Comparison of ENCODE assay signal across 9 cellular contexts in the genomic region with DNA sequence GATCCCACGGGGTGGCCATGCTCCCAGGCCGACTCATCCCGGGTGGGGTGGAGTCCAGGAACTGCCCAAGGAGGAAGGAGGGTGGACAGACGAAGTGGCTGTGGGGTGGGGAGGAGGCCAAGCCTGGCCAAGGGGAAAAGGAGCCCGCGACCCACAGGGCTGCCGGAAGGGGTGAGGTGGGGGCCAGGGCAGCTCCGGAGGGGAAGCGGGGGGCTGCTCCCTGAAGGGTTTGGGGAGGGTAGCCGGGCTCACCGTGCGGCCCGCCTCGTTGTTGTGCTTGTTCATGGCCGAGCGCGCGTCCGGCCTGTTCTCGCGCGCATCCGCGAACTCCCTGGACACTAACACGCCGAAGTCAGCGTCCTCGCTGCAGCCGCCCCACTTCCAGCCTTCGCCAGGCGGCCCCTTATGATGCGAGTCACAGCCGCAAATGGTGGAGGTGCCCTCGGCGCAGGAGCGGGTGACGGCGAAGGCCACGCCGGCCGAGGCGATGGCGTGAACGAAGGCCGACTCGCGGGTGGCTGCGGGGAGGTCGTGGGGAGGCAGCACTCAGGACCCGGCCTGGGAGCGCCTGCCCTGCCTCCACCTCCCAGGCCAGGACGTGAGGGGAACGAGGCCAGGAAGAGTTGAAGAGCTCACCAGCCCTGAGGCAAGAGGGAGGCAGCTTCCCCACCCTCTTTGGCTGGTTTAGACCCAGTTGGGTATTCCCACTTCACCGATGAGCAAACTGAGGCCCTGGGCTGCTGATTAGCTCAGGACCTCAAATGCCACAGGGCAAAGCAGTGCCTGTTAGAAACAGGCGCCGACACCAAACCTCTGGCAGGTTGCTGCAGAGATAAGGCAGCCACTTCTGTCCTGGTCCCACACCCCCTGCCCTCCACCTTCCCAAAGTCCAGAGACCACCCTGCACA. TPM values are rescaled to one million over a fixed set of nuclear protein-coding genes. Genes with fewer than 3 reads are reported as not detected.
DNase-seq lines count a peak whose midpoint lies in the region; ATAC-seq, FAIRE-seq and TF ChIP-seq lines count a peak whose summit lies in the region.
"Had no signal": no experiment of that assay in that cellular context is flagged by ENCODE, and none has a peak within 500 bp of the region (broad histone marks: within the 10 kb centered on the region; RNA-seq: fewer than 3 reads in every experiment).

No MANE protein-coding gene starts in this region.

- H3K9me1 ChIP-seq in endothelial cell of umbilical vein (replicated peaks; ENCODE audit: control insufficient read depth, extremely low read depth, insufficient read depth, low read length), result no peaks in the 10 kb centered on the region

- dilution Hi-C loops in endothelial cell of umbilical vein (cut with MboI; ENCODE audit: extremely low pct_ligation_motif_present, low sequenced_read_pairs), result no loop called here

- H3K27me3 Mint-ChIP-seq in CD4-positive, alpha-beta memory T cell, result peaks cover 17 to 25% of the 10 kb centered on the region in 2 donors
- H3K27me3 Mint-ChIP-seq in progenitor cell of endocrine pancreas, result peaks cover 6% of the 10 kb centered on the region

- no peaks in the 10 kb centered on the region for H3K9me3 ChIP-seq in CD4-positive, alpha-beta memory T cell (ENCODE audit: control insufficient read depth in 1 of 2, low read length in 2 of 2)
- H3K9me3 ChIP-seq in Karpas-422 (ENCODE audit: low read length) (no peaks in the 10 kb centered on the region), endothelial cell of umbilical vein (replicated peaks; ENCODE audit: control insufficient read depth, insufficient read depth, low read length) (no peaks in the 10 kb centered on the region)
- H3K9me3 ChIP-seq: HAP-1 had no signal

- H3K36me3 Mint-ChIP-seq in CD4-positive, alpha-beta memory T cell, result no peaks in the 10 kb centered on the region
- H3K36me3 Mint-ChIP-seq in progenitor cell of endocrine pancreas (ENCODE audit: insufficient read depth), result peaks cover 6% of the 10 kb centered on the region

- peaks cover 5 to 25% (median 13%) of the 10 kb centered on the region in 4 donors for H3K4me1 Mint-ChIP-seq in CD4-positive, alpha-beta memory T cell
- peaks cover 10% of the 10 kb centered on the region for H3K4me1 Mint-ChIP-seq in progenitor cell of endocrine pancreas (ENCODE audit: low read depth)

- H2AFZ ChIP-seq in Karpas-422 (ENCODE audit: low read length), result no peak overlapping the region
- H2AFZ ChIP-seq in endothelial cell of umbilical vein (ENCODE audit: low read depth, low read length), result peak overlapping the region; percentile 34

- CTCF ChIA-PET in CD4-positive, alpha-beta memory T cell (lab: Charles Lee; ENCODE audit: partially characterized antibody), result no interaction called here
- CTCF ChIA-PET in endothelial cell of umbilical vein (lab: Charles Lee), result no interaction called here

- BruUV-seq in endothelial cell of umbilical vein (replicated peaks; lab: Mats Ljungman, UMichigan), result no TSS peak

- H3K9me2 ChIP-seq in Karpas-422 (replicated peaks; ENCODE audit: insufficient read depth, low read length), result no peaks in the 10 kb centered on the region

- H3K36me3 ChIP-seq in CD4-positive, alpha-beta memory T cell (ENCODE audit: insufficient read depth, low read length), result no peaks in the 10 kb centered on the region
- H3K36me3 ChIP-seq in Karpas-422 (ENCODE audit: insufficient read depth, low read length) (no peaks in the 10 kb centered on the region), endothelial cell of umbilical vein (ENCODE audit: control insufficient read depth in 2 of 2, extremely low read depth in 1 of 2, insufficient read depth in 2 of 2, low read length in 2 of 2) (no peaks in the 10 kb centered on the region)
- H3K36me3 ChIP-seq: HAP-1 had no signal

- FAIRE-seq in endothelial cell of umbilical vein (lab: Jason Lieb, UNC), result no peak

- peak overlapping the region in 7 of 8 donors; percentile 33 to 74 (median 67) for H3K4me3 Mint-ChIP-seq in CD4-positive, alpha-beta memory T cell
- peak overlapping the region; percentile 56 for H3K4me3 Mint-ChIP-seq in progenitor cell of endocrine pancreas (ENCODE audit: low read depth)

- peaks cover 19% of the 10 kb centered on the region for H3K4me1 ChIP-seq in CD4-positive, alpha-beta memory T cell (ENCODE audit: insufficient read depth, low read length)
- peaks cover 27% of the 10 kb centered on the region for H3K4me1 ChIP-seq in Karpas-422 (ENCODE audit: low read length)
- peaks cover 10% of the 10 kb centered on the region for H3K4me1 ChIP-seq in endothelial cell of umbilical vein (ENCODE audit: control insufficient read depth, extremely low read depth, insufficient read depth, low read length)

- TF ChIP-seq POLR2A in endothelial cell of umbilical vein (IDR thresholded peaks at IDR 0.05; ENCODE audit: low read depth, low read length), result no peak

- DNase-seq in CD4-positive, alpha-beta memory T cell, result no peak
- DNase-seq in Karpas-422 (peak; percentile 49), endothelial cell of umbilical vein (ENCODE audit: low read depth, low spot score) (no peak), progenitor cell of endocrine pancreas (ENCODE audit: low spot score, unreplicated experiment) (no peak), kidney glomerular epithelial cell (lab: John Stamatoyannopoulos, UW) (no peak), Right ventricle myocardium inferior (ENCODE audit: missing footprints) (no peak)

- no peak overlapping the region for H3K27ac ChIP-seq in CD4-positive, alpha-beta memory T cell (ENCODE audit: low read depth, low read length)
- H3K27ac ChIP-seq in Karpas-422 (ENCODE audit: low read length) (no peak overlapping the region), endothelial cell of umbilical vein (ENCODE audit: insufficient read depth, low read depth, low read length) (no peak overlapping the region)

- H3K9me3 Mint-ChIP-seq in CD4-positive, alpha-beta memory T cell, result no peaks in the 10 kb centered on the region
- no peaks in the 10 kb centered on the region for H3K9me3 Mint-ChIP-seq in progenitor cell of endocrine pancreas (ENCODE audit: low read depth)

- ATAC-seq in HG03439 (IDR thresholded peaks at IDR 0.05; ENCODE audit: unreplicated experiment) (no peak), Right ventricle myocardium inferior (no peak), GM19455 (IDR thresholded peaks at IDR 0.05; ENCODE audit: unreplicated experiment) (no peak)

- TF ChIP-seq CTCF in endothelial cell of umbilical vein (IDR thresholded peaks at IDR 0.05; ENCODE audit: extremely low read depth in 1 of 2, insufficient read depth in 1 of 2, low read depth in 1 of 2, low read length in 2 of 2) (no peak), progenitor cell of endocrine pancreas (IDR thresholded peaks at IDR 0.05; ENCODE audit: unreplicated experiment) (no peak)

- H3K79me2 ChIP-seq in Karpas-422 (ENCODE audit: low read length), result no peaks in the 10 kb centered on the region
- H3K79me2 ChIP-seq in endothelial cell of umbilical vein (ENCODE audit: control insufficient read depth, insufficient read depth, low read length), result no peaks in the 10 kb centered on the region

- POLR2A ChIA-PET in CD4-positive, alpha-beta memory T cell (lab: Charles Lee; ENCODE audit: partially characterized antibody), result no interaction called here
- POLR2A ChIA-PET in endothelial cell of umbilical vein (lab: Charles Lee), result no interaction called here

- H3K9ac ChIP-seq in Karpas-422 (ENCODE audit: low read length) (no peak overlapping the region), endothelial cell of umbilical vein (replicated peaks; ENCODE audit: extremely low read depth, insufficient read depth, low read length) (no peak overlapping the region)

- peaks cover 21% of the 10 kb centered on the region for H3K27me3 ChIP-seq in CD4-positive, alpha-beta memory T cell (ENCODE audit: insufficient read depth, low read length)
- H3K27me3 ChIP-seq in Karpas-422 (ENCODE audit: low read length), result no peaks in the 10 kb centered on the region
- H3K27me3 ChIP-seq in endothelial cell of umbilical vein (ENCODE audit: control insufficient read depth in 2 of 2, insufficient read depth in 2 of 2, low read length in 2 of 2), result no peaks in the 10 kb centered on the region

- no peak overlapping the region for H3K4me2 ChIP-seq in Karpas-422 (ENCODE audit: low read depth, low read length, poor library complexity, severe bottlenecking)
- H3K4me2 ChIP-seq in endothelial cell of umbilical vein (ENCODE audit: insufficient read depth, low read length), result no peak overlapping the region

- H3K4me3 ChIP-seq in CD4-positive, alpha-beta memory T cell (ENCODE audit: low read length in 2 of 2), result no peak overlapping the region
- H3K4me3 ChIP-seq in Karpas-422 (ENCODE audit: low read length) (no peak overlapping the region), endothelial cell of umbilical vein (replicated peaks in 1 of 3; ENCODE audit: insufficient read depth in 1 of 3, low read depth in 1 of 3, low read length in 3 of 3) (peak overlapping the region in 1 of 3 experiments; percentile 6)

- no peak overlapping the region for H3K27ac Mint-ChIP-seq in CD4-positive, alpha-beta memory T cell
- no peak overlapping the region for H3K27ac Mint-ChIP-seq in progenitor cell of endocrine pancreas

- H4K20me1 ChIP-seq in Karpas-422 (ENCODE audit: insufficient read depth, low read depth, low read length) (no peaks in the 10 kb centered on the region), endothelial cell of umbilical vein (replicated peaks; ENCODE audit: control insufficient read depth, extremely low read depth, insufficient read depth, low read length) (no peaks in the 10 kb centered on the region)

- intact Hi-C loops in CD4-positive, alpha-beta memory T cell (cut with micrococcal nuclease), result no loop called here
- intact Hi-C loops in endothelial cell of umbilical vein (cut with micrococcal nuclease), result loop anchor here (5.0 kb wide), 1 partner anchor 42 kb away; no protein-coding TSS in a partner anchor
- intact Hi-C loops in Right ventricle myocardium inferior (cut with DNase I), result no loop called here

TF ChIP-seq in endothelial cell of umbilical vein, 7 proteins besides CTCF, POLR2A, EP300 and RAD21 (continues in another document):
- TF ChIP-seq MAX (IDR thresholded peaks at IDR 0.05; ENCODE audit: insufficient read depth, insufficient read length), result no peak

RNA-seq across cellular contexts. Expression of gene WNT3, which starts 48.7 kb away (rescaled TPM):
- total RNA-seq in CD4-positive, alpha-beta memory T cell, result not detected
- polyA plus RNA-seq in CD4-positive, alpha-beta memory T cell, result not detected
- total RNA-seq in Karpas-422 (2014; rRNA removed; shearing (Covaris generic); ENCODE audit: low replicate concordance), result 1.2 and 2.0 TPM in 2 replicates
- total RNA-seq in endothelial cell of umbilical vein, result 2.0 and 2.1 TPM in 2 replicates
- polyA plus RNA-seq in endothelial cell of umbilical vein, result 1.4 TPM in 2 replicates
- 1.1 and 1.2 TPM in 2 replicates for polyA plus RNA-seq in endothelial cell of umbilical vein (2011; cell fraction: cytosol; rRNA removed)
- polyA plus RNA-seq in endothelial cell of umbilical vein (2011; cell fraction: nucleus; rRNA removed), result 6.3 and 7.0 TPM in 2 replicates
- 2.1 and 2.4 TPM in 2 replicates for polyA plus RNA-seq in endothelial cell of umbilical vein (2012)
- 1.2 and 2.1 TPM in 2 replicates for polyA minus RNA-seq in endothelial cell of umbilical vein
- polyA minus RNA-seq in endothelial cell of umbilical vein (2011; cell fraction: cytosol; rRNA and poly(A)+ RNA removed), result 1.8 TPM
- polyA minus RNA-seq in endothelial cell of umbilical vein (2011; cell fraction: nucleus; rRNA and poly(A)+ RNA removed), result 0.82 and 1.1 TPM in 2 replicates
- 7.2 and 8.1 TPM in 2 replicates for total RNA-seq in progenitor cell of endocrine pancreas
- total RNA-seq in Right ventricle myocardium inferior, result 1.0 TPM
